7 cellular contexts compared by ENCODE assay signal in the genomic region with DNA sequence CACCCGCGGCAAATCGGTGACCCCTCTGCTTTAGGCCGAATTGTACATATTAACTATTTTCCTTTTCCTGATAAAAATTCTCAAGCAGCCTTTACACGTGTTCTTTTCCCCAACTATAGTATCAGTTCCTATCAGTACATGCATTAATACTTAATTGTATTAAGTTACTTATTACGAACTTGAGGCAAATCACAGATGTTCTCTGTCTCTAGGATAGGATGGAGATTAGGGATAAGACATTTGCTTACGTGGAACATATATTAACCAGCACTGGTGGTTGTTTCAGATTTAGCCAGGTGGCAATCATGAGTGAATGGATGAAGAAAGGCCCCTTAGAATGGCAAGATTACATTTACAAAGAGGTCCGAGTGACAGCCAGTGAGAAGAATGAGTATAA.
DNase-seq lines count a peak whose midpoint lies in the region; ATAC-seq and TF ChIP-seq lines count a peak whose summit lies in the region.

No MANE protein-coding gene starts in this region.

- H3K27ac Mint-ChIP-seq in stimulated activated naive B cell treated with anti-CD40 and anti-IgM and Interleukin-4, amounts not matched to agents 10 μg/mL and 1 μg/mL and 100 μg/mL, for 72 hours = peak overlapping the region; percentile 97

- H3K9me3 ChIP-seq in WERI-Rb-1 (ENCODE audit: severe bottlenecking) (no peaks in the 10 kb centered on the region), iPS DF 6.9 (ENCODE audit: control insufficient read depth, insufficient read depth, low read length) (no peaks in the 10 kb centered on the region)

- no peak for ATAC-seq in stimulated activated naive B cell treated with anti-CD40 and anti-IgM and Interleukin-4, amounts not matched to agents 10 μg/mL and 1 μg/mL and 100 μg/mL, for 72 hours (replicated peaks)
- ATAC-seq in GM18873 (IDR thresholded peaks at IDR 0.05; ENCODE audit: low FRiP score, unreplicated experiment) = no peak

- peak overlapping the region; percentile 80 for H3K4me3 ChIP-seq in HFF-Myc (replicated peaks; ENCODE audit: low read depth, low read length)
- H3K4me3 ChIP-seq in WERI-Rb-1 (ENCODE audit: low read depth, low read length) = peak overlapping the region; percentile 91
- H3K4me3 ChIP-seq in iPS DF 6.9 (ENCODE audit: low read length) = peak overlapping the region; percentile 92

- no peaks in the 10 kb centered on the region for H3K9me3 Mint-ChIP-seq in stimulated activated naive B cell treated with anti-CD40 and anti-IgM and Interleukin-4, amounts not matched to agents 10 μg/mL and 1 μg/mL and 100 μg/mL, for 72 hours

- H3K36me3 ChIP-seq in WERI-Rb-1 = peaks cover 20% of the 10 kb centered on the region
- no peaks in the 10 kb centered on the region for H3K36me3 ChIP-seq in iPS DF 6.9 (ENCODE audit: control insufficient read depth, insufficient read depth, low read length)

- H3K27me3 Mint-ChIP-seq in stimulated activated naive B cell treated with anti-CD40 and anti-IgM and Interleukin-4, amounts not matched to agents 10 μg/mL and 1 μg/mL and 100 μg/mL, for 72 hours = peaks cover 10 to 26% of the 10 kb centered on the region in 2 donors

- H3K27me3 ChIP-seq in WERI-Rb-1 (ENCODE audit: insufficient read depth, low read depth, severe bottlenecking) (no peaks in the 10 kb centered on the region), iPS DF 6.9 (ENCODE audit: control insufficient read depth, insufficient read depth, low read length) (no peaks in the 10 kb centered on the region)

- DNase-seq in HFF-Myc (ENCODE audit: extremely low read depth, low read depth) (no peak), WERI-Rb-1 (no peak), iPS DF 6.9 (ENCODE audit: low read depth, low spot score) (no peak), DMS53 (lab: John Stamatoyannopoulos, UW) (no peak), DMS153 (lab: John Stamatoyannopoulos, UW) (no peak)
- no peak for DNase-seq in stimulated activated naive B cell treated with anti-CD40 and anti-IgM and Interleukin-4, amounts not matched to agents 10 μg/mL and 1 μg/mL and 100 μg/mL, for 72 hours

- H3K27ac ChIP-seq in WERI-Rb-1 = peak overlapping the region; percentile 63
- no peak overlapping the region for H3K27ac ChIP-seq in iPS DF 6.9 (ENCODE audit: low read length)

- peaks cover 2 to 32% of the 10 kb centered on the region in 2 donors for H3K4me1 Mint-ChIP-seq in stimulated activated naive B cell treated with anti-CD40 and anti-IgM and Interleukin-4, amounts not matched to agents 10 μg/mL and 1 μg/mL and 100 μg/mL, for 72 hours

- WGBS in iPS DF 6.9 (ENCODE audit: insufficient coverage, insufficient read length) = no CpG with 5 or more reads among the region's 8 CpGs

- H3K4me3 Mint-ChIP-seq in stimulated activated naive B cell treated with anti-CD40 and anti-IgM and Interleukin-4, amounts not matched to agents 10 μg/mL and 1 μg/mL and 100 μg/mL, for 72 hours = peak overlapping the region; percentile 97

- peaks cover 18 to 21% of the 10 kb centered on the region in 2 donors for H3K36me3 Mint-ChIP-seq in stimulated activated naive B cell treated with anti-CD40 and anti-IgM and Interleukin-4, amounts not matched to agents 10 μg/mL and 1 μg/mL and 100 μg/mL, for 72 hours

- no peak for TF ChIP-seq CTCF in HFF-Myc (IDR thresholded peaks at IDR 0.05; ENCODE audit: low read depth, low read length, missing control alignments)
- TF ChIP-seq CTCF in WERI-Rb-1 (IDR thresholded peaks at IDR 0.05; ENCODE audit: low read depth, low read length) = no peak

- no peaks in the 10 kb centered on the region for H3K4me1 ChIP-seq in iPS DF 6.9 (ENCODE audit: control insufficient read depth, insufficient read depth, low read length)
